Comparison of ENCODE assay signal across 8 cellular contexts in the genomic region with DNA sequence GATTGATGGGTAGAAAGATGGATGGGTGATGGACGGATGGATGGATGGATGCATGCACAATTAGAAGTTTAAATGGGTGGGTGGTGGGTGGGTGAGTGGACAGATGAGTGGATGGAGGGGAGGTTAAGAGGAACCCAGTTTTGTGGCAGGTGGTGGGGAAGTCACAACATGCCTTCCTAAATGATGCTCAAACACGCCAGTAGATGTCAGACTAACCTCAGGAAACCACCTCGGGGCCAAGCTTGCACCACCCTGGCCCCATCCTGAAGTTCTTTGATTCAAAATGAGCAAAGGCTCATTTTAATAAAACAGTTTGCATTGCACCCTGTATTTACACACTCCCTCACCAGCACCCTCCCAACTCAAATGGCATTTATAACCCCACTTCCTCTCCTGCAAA.
A peak's percentile ranks its signal among the peaks of the same experiment; 100 is the strongest.
DNase-seq lines count a peak whose midpoint lies in the region; ATAC-seq and TF ChIP-seq lines count a peak whose summit lies in the region.

No MANE protein-coding gene starts in this region.

- CTCF ChIA-PET in MCF 10A (lab: Yijun Ruan, JAX) = interaction anchor here (0.6 to 10.2 kb wide), 15 partner anchors 11 to 319 kb away, joined by 3 to 161 read pairs (median 4); partner anchors contain the start of gene C19orf53

- H3K27ac Mint-ChIP-seq in MCF 10A (ENCODE audit: low read depth, unreplicated experiment) = peak overlapping the region; percentile 44

- peaks cover 50% of the 10 kb centered on the region for H3K27me3 Mint-ChIP-seq in MCF 10A (ENCODE audit: insufficient read depth, unreplicated experiment)

- DNase-seq in activated CD4-positive, CD25-positive, alpha-beta regulatory T cell treated with anti-CD3 and anti-CD28 coated beads, Interleukin-2, amount 50 U/mL, for 72 hours = no peak
- DNase-seq in NCI-H2029 (lab: John Stamatoyannopoulos, UW) (peak; percentile 57), T-helper 2 cell (peak in 4 of 5 experiments; percentile 12 to 72 (median 24)), MCF 10A (ENCODE audit: unreplicated experiment) (peak; percentile 75), iris pigment epithelial cell (ENCODE audit: low read depth) (peak; percentile 73)
- peak; percentile 57 for DNase-seq in stimulated activated CD4-positive, alpha-beta T cell treated with anti-CD3 and anti-CD28 coated beads, Interleukin-15, amount 100 ng/mL, for 24 hours

- peak; percentile 78 for TF ChIP-seq CTCF in MCF 10A (IDR thresholded peaks at IDR 0.05; ENCODE audit: unreplicated experiment)

- no peaks in the 10 kb centered on the region for H3K9me3 Mint-ChIP-seq in MCF 10A (ENCODE audit: unreplicated experiment)

- POLR2A ChIA-PET in MCF 10A (lab: Yijun Ruan, JAX) = interaction anchor here (0.5 to 1.7 kb wide), 5 partner anchors 70 to 134 kb away, joined by 3 to 10 read pairs (median 4); no protein-coding TSS in a partner anchor

- H3K4me1 Mint-ChIP-seq in MCF 10A (ENCODE audit: insufficient read depth, unreplicated experiment) = no peaks in the 10 kb centered on the region

- peak; percentile 83 to 92 for ATAC-seq in activated CD4-positive, CD25-positive, alpha-beta regulatory T cell treated with anti-CD3 and anti-CD28 coated beads, Interleukin-2, amount 50 U/mL, for 24 hours
- no peak for ATAC-seq in HG03097 (IDR thresholded peaks at IDR 0.05; ENCODE audit: low FRiP score, unreplicated experiment)

- H3K4me3 Mint-ChIP-seq in MCF 10A (ENCODE audit: unreplicated experiment) = no peak overlapping the region

- intact Hi-C loops in MCF 10A (cut with micrococcal nuclease) = loop anchor here (1.0 to 5.0 kb wide), 3 partner anchors 124 to 285 kb away; partner anchors contain the start of gene C19orf53

- no TSS peak for BruUV-seq in MCF 10A (replicated peaks; lab: Mats Ljungman, UMichigan)

- no peaks in the 10 kb centered on the region for H3K36me3 Mint-ChIP-seq in MCF 10A (ENCODE audit: insufficient read depth, unreplicated experiment)
